Comparison of ENCODE assay signal across 2 cellular contexts in genomic region chr12:52892974-52893373, GRCh38.
TF ChIP-seq lines count a peak whose summit lies in the region.

No MANE protein-coding gene starts in this region.

TF ChIP-seq in HCT116, 20 proteins besides CTCF, POLR2A, EP300 and RAD21:
- TF ChIP-seq EZH2phosphoT487 (IDR thresholded peaks at IDR 0.05; ENCODE audit: borderline replicate concordance) (no peak), CBX3 (IDR thresholded peaks at IDR 0.05; ENCODE audit: low read depth) (peak; percentile 22; the same call in 1 of the 2 replicates), FOSL1 (IDR thresholded peaks at IDR 0.05; ENCODE audit: low read depth) (no peak)

TF ChIP-seq in H1, 55 proteins besides CTCF, POLR2A, EP300 and RAD21:
- TF ChIP-seq SP1 (IDR thresholded peaks at IDR 0.05; ENCODE audit: low read depth, low read length) (no peak), KDM1A (IDR thresholded peaks at IDR 0.05; ENCODE audit: borderline replicate concordance, low read length) (peak; percentile 63; the same call in 1 of the 2 replicates)
TF ChIP-seq in H1: peak in this region for 1.
